In the genomic region with DNA sequence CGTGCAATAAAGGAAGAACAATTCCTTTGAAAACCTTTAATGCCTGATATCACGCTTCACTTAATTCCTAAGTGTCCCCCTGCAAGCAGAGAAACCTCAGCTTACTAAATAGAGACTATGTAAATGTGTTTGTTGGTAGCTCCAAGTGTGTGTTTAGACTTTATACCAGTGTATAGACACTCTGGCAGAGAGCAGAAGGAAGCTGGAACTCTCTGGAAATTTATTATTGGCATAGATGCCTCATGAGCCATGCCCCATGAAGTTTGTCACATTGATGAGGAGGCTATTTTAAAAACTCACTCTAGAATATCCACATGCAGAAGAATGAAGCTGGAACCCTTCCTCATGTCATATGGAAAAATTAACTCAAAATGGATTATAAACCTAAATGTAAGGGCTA, we compare ENCODE assay signal across 24 cellular contexts.
"Had no signal": no experiment of that assay in that cellular context is flagged by ENCODE, and none has a peak within 500 bp of the region (broad histone marks: within the 10 kb centered on the region; RNA-seq: fewer than 3 reads in every experiment).

No MANE protein-coding gene starts in this region.

- H3K27me3 ChIP-seq: SJSA1 had no signal

- H3K4me2 ChIP-seq: KMS-11 had no signal

- H3K27ac ChIP-seq: KMS-11, SJSA1, SK-N-MC had no signal

- H3K9me3 ChIP-seq: SJSA1 had no signal

- H3K4me1 ChIP-seq: SJSA1 had no signal

- H3K27ac Mint-ChIP-seq: IgD-negative memory B cell; T-cell; T-helper 1 cell treated with Interleukin-12 subunit alpha and Interleukin-12 subunit beta and Interleukin-4 antibody, amounts not matched to agents 30 μg/mL and 1 μg/mL, for 36 hours had no signal

- H3K4me3 Mint-ChIP-seq: IgD-negative memory B cell; T-cell; T-helper 1 cell treated with Interleukin-12 subunit alpha and Interleukin-12 subunit beta and Interleukin-4 antibody, amounts not matched to agents 30 μg/mL and 1 μg/mL, for 36 hours had no signal

- H3K9me3 Mint-ChIP-seq: IgD-negative memory B cell; T-helper 1 cell treated with Interleukin-12 subunit alpha and Interleukin-12 subunit beta and Interleukin-4 antibody, amounts not matched to agents 30 μg/mL and 1 μg/mL, for 36 hours had no signal

- H3K9ac ChIP-seq: KMS-11 had no signal

- H3K36me3 ChIP-seq: SJSA1 had no signal

- H3K4me1 Mint-ChIP-seq: T-cell had no signal

- DNase-seq: Kasumi-1, MV-4-11, NCI-H1048, NCI-H1105, NCI-H1417, NCI-H1436 treated with DMSO at 0.1 percent for 48 hours, NCI-H1694, NCI-H187 treated with DMSO at 0.1 percent for 48 hours, NCI-H2029 treated with DMSO at 0.1 percent for 48 hours, NCI-H2227 treated with DMSO at 0.1 percent for 48 hours, NCI-H524, NCI-H526 treated with DMSO at 0.1 percent for 48 hours, NCI-H774, Right ventricle myocardium superior, RPMI8226, SIG-M5, SW 1271, T-cell had no signal

- H3K36me3 Mint-ChIP-seq: IgD-negative memory B cell, T-cell had no signal

- ATAC-seq: K562, T-cell had no signal

- H3K4me3 ChIP-seq: K562, SJSA1, SK-N-MC had no signal
